In genomic region chr20:47438464-47439381, GRCh38 we compare ENCODE assay signal across 8 cellular contexts.
A peak's percentile ranks its signal among the peaks of the same experiment; 100 is the strongest.
DNase-seq lines count a peak whose midpoint lies in the region; ATAC-seq and TF ChIP-seq lines count a peak whose summit lies in the region.

No MANE protein-coding gene starts in this region.

- TF ChIP-seq POLR2A in erythroblast (IDR thresholded peaks at IDR 0.05; ENCODE audit: low read length), result no peak

- H3K4me3 ChIP-seq in RWPE2 (ENCODE audit: severe bottlenecking) (no peak overlapping the region), lung (no peak overlapping the region)

- ATAC-seq in HG02571 (IDR thresholded peaks at IDR 0.05; ENCODE audit: unreplicated experiment), result peak; percentile 42
- ATAC-seq in RWPE2 (ENCODE audit: low read depth), result 0 out of 3 replicates have a peak, but pooled peaks have one; percentile 13
- peak; percentile 61 for ATAC-seq in lung (ENCODE audit: insufficient read depth, low FRiP score)
- no peak for ATAC-seq in HG03439 (IDR thresholded peaks at IDR 0.05; ENCODE audit: unreplicated experiment)

- H3K9me3 ChIP-seq in RWPE2 (ENCODE audit: severe bottlenecking), result no peaks in the 10 kb centered on the region
- H3K9me3 ChIP-seq in lung (ENCODE audit: control insufficient read depth in 2 of 2, insufficient read depth in 1 of 2, low read length in 1 of 2), result no peaks in the 10 kb centered on the region

- peak overlapping the region; percentile 46 for H3K27ac ChIP-seq in RWPE2 (ENCODE audit: poor library complexity, severe bottlenecking)
- H3K27ac ChIP-seq in lung (ENCODE audit: low read depth in 1 of 2, low read length in 1 of 2), result peak overlapping the region in 1 of 2 donors; percentile 58
- H3K27ac ChIP-seq in substantia nigra (ENCODE audit: low read depth, low read length, poor library complexity, severe bottlenecking), result no peak overlapping the region

- H3K36me3 ChIP-seq in RWPE2 (ENCODE audit: low read depth) (no peaks in the 10 kb centered on the region), lung (ENCODE audit: control insufficient read depth in 2 of 2, insufficient read depth in 2 of 2, low read length in 2 of 2) (no peaks in the 10 kb centered on the region)

- 56 to 66% methylated on average over 18 of the region's 18 CpGs for WGBS in lung, 2 donors

- TF ChIP-seq CTCF in GM10266 (IDR thresholded peaks at IDR 0.05; ENCODE audit: control insufficient read depth, insufficient read depth, low read depth, missing control alignments) (no peak), RWPE2 (IDR thresholded peaks at IDR 0.05; ENCODE audit: poor library complexity, severe bottlenecking) (no peak), lung (IDR thresholded peaks at IDR 0.05; ENCODE audit: control extremely low read depth, extremely low read depth) (no peak)

- H3K27me3 ChIP-seq in RWPE2 (ENCODE audit: insufficient read depth, poor library complexity, severe bottlenecking) (no peaks in the 10 kb centered on the region), lung (ENCODE audit: control insufficient read depth, insufficient read depth) (no peaks in the 10 kb centered on the region)

- DNase-seq in GM10266 (ENCODE audit: extremely low spot score) (peak; percentile 69), RWPE2 (ENCODE audit: low spot score) (no peak), lung (ENCODE audit: low spot score) (peak; percentile 52), erythroblast (lab: John Stamatoyannopoulos, UW) (no peak), NCI-H1048 (lab: John Stamatoyannopoulos, UW) (no peak), substantia nigra (lab: John Stamatoyannopoulos, UW) (no peak)

- H3K4me1 ChIP-seq in RWPE2 (ENCODE audit: insufficient read depth, poor library complexity, severe bottlenecking) (peaks cover 31% of the 10 kb centered on the region), lung (ENCODE audit: control insufficient read depth in 2 of 2, insufficient read depth in 2 of 2, low read length in 2 of 2) (peaks cover 0 to 5% of the 10 kb centered on the region in 2 donors)

Comparison
In these comparisons a context has a peak if more than half of its experiments do, and no peak if none do; other contexts are left out.
1. DNase-seq: peak in GM10266 (single experiment) and lung (single experiment); none in RWPE2 (single experiment), erythroblast (0 of 2), NCI-H1048 (single experiment) and substantia nigra (0 of 49).